In genomic region chr17:39950871-39951348, GRCh38 we compare ENCODE assay signal across 22 cellular contexts. TPM values are rescaled to one million over a fixed set of nuclear protein-coding genes. Genes with fewer than 3 reads are reported as not detected.
DNase-seq lines count a peak whose midpoint lies in the region; ATAC-seq, FAIRE-seq and TF ChIP-seq lines count a peak whose summit lies in the region.
"Had no signal": no experiment of that assay in that cellular context is flagged by ENCODE, and none has a peak within 500 bp of the region (broad histone marks: within the 10 kb centered on the region; RNA-seq: fewer than 3 reads in every experiment).

No MANE protein-coding gene starts in this region.

- no peak overlapping the region for H3K4me3 Mint-ChIP-seq in activated naive CD4-positive, alpha-beta T cell treated with anti-CD3 and anti-CD28 coated beads, Interleukin-2, amount 50 U/mL, for 24 hours
- H3K4me3 Mint-ChIP-seq: activated CD8-positive, alpha-beta memory T cell treated with anti-CD3 and anti-CD28 coated beads, Interleukin-2, amount 10 ng/mL, durations not matched to agents 7 days and 5 days had no signal

- WGBS in pancreas, 2 donors: 36 to 37% methylated on average over 5 of the region's 5 CpGs

- H3K9me3 Mint-ChIP-seq in activated naive CD4-positive, alpha-beta T cell treated with anti-CD3 and anti-CD28 coated beads, Interleukin-2, amount 50 U/mL, for 24 hours: no peaks in the 10 kb centered on the region
- H3K9me3 Mint-ChIP-seq: CD8-positive, alpha-beta T cell; dendritic cell treated with granulocyte-macrophage colony-stimulating factor and Interleukin-4, amounts not matched to agents 40 ng/mL and 50 ng/mL, for 4 days had no signal

- H3K36me3 Mint-ChIP-seq in activated naive CD4-positive, alpha-beta T cell treated with anti-CD3 and anti-CD28 coated beads, Interleukin-2, amount 50 U/mL, for 24 hours: no peaks in the 10 kb centered on the region
- H3K36me3 Mint-ChIP-seq: activated CD8-positive, alpha-beta memory T cell treated with anti-CD3 and anti-CD28 coated beads, Interleukin-2, amount 10 ng/mL, durations not matched to agents 7 days and 5 days; CD8-positive, alpha-beta T cell had no signal

- H3K9me3 ChIP-seq in pancreas: no peaks in the 10 kb centered on the region
- H3K9me3 ChIP-seq: prostate gland, stomach had no signal

- H3K27me3 ChIP-seq in pancreas: no peaks in the 10 kb centered on the region
- H3K27me3 ChIP-seq: hepatocyte, stomach had no signal

- H3K27me3 Mint-ChIP-seq in activated naive CD4-positive, alpha-beta T cell treated with anti-CD3 and anti-CD28 coated beads, Interleukin-2, amount 50 U/mL, for 24 hours: no peaks in the 10 kb centered on the region

- intact Hi-C loops in pancreas (cut with DNase I): no loop called here

- peaks cover 28% of the 10 kb centered on the region for H3K4me1 Mint-ChIP-seq in activated naive CD4-positive, alpha-beta T cell treated with anti-CD3 and anti-CD28 coated beads, Interleukin-2, amount 50 U/mL, for 24 hours

- ATAC-seq in pancreas (no peak), GM21515 (IDR thresholded peaks at IDR 0.05; ENCODE audit: unreplicated experiment) (no peak)
- ATAC-seq: activated CD8-positive, alpha-beta memory T cell treated with anti-CD3 and anti-CD28 coated beads, Interleukin-2, amount 10 ng/mL, durations not matched to agents 7 days and 5 days; CD8-positive, alpha-beta T cell had no signal

- H3K27ac Mint-ChIP-seq in activated naive CD4-positive, alpha-beta T cell treated with anti-CD3 and anti-CD28 coated beads, Interleukin-2, amount 50 U/mL, for 24 hours: peak overlapping the region; percentile 18
- H3K27ac Mint-ChIP-seq: activated CD8-positive, alpha-beta memory T cell treated with anti-CD3 and anti-CD28 coated beads, Interleukin-2, amount 10 ng/mL, durations not matched to agents 7 days and 5 days; dendritic cell treated with granulocyte-macrophage colony-stimulating factor and Interleukin-4, amounts not matched to agents 40 ng/mL and 50 ng/mL, for 4 days had no signal

- no peaks in the 10 kb centered on the region for H3K36me3 ChIP-seq in pancreas
- H3K36me3 ChIP-seq: prostate gland, stomach had no signal

- no peak for TF ChIP-seq CTCF in fibroblast of villous mesenchyme (IDR thresholded peaks at IDR 0.05; ENCODE audit: insufficient read depth, low read depth, low read length)
- TF ChIP-seq CTCF in pancreas (IDR thresholded peaks at IDR 0.05): no peak

- no peak for DNase-seq in activated naive CD4-positive, alpha-beta T cell treated with Interleukin-2 at 50 U/mL for 16 hours
- DNase-seq in fibroblast of villous mesenchyme (ENCODE audit: low read depth): peak; percentile 32
- peak in 4 of 6 donors; percentile 26 to 54 (median 34) for DNase-seq in pancreas
- DNase-seq in 8988T: no peak
- DNase-seq: activated CD4-positive, alpha-beta T cell treated with anti-CD3 and anti-CD28 coated beads for 1 hour; activated CD8-positive, alpha-beta memory T cell treated with anti-CD3 and anti-CD28 coated beads, Interleukin-2, amount 10 ng/mL, durations not matched to agents 7 days and 5 days; CD8-positive, alpha-beta T cell; EL; erythroblast; Karpas-422; kidney glomerular epithelial cell; NCI-H1417 treated with DMSO at 0.1 percent for 48 hours; NCI-H446; stomach had no signal

- no peak overlapping the region for H3K4me3 ChIP-seq in fibroblast of villous mesenchyme (ENCODE audit: low read depth, low read length)
- no peak overlapping the region for H3K4me3 ChIP-seq in pancreas
- H3K4me3 ChIP-seq: hepatocyte, prostate gland, stomach had no signal

- FAIRE-seq in pancreas (lab: Jason Lieb, UNC): no peak
- FAIRE-seq: astrocyte had no signal

- peaks cover 0 to 6% (median 3%) of the 10 kb centered on the region in 3 donors for H3K4me1 ChIP-seq in pancreas
- H3K4me1 ChIP-seq: prostate gland had no signal

- no peak overlapping the region for H3K27ac ChIP-seq in pancreas
- H3K27ac ChIP-seq: hepatocyte, prostate gland, stomach had no signal

RNA-seq across cellular contexts. Expression of gene GSDMA, which starts 11.9 kb away (rescaled TPM):
- total RNA-seq in fibroblast of villous mesenchyme (under 0.01 TPM in 1 of 2 replicates, not detected in the other), pancreas (under 1 TPM in 2 of 6 donors, not detected in 4; 0.09 to 0.73 TPM)
- polyA plus RNA-seq in pancreas: not detected
- total RNA-seq: A673; activated CD8-positive, alpha-beta memory T cell treated with anti-CD3 and anti-CD28 coated beads, Interleukin-2, amount 10 ng/mL, durations not matched to agents 7 days and 5 days; astrocyte; hepatocyte; stomach had no signal

RNA-seq across cellular contexts. Expression of gene LRRC3C, which starts 23.4 kb away (rescaled TPM):
- total RNA-seq in fibroblast of villous mesenchyme (not detected in 2 replicates), pancreas (not detected)
- not detected for polyA plus RNA-seq in pancreas
- total RNA-seq: A673; activated CD8-positive, alpha-beta memory T cell treated with anti-CD3 and anti-CD28 coated beads, Interleukin-2, amount 10 ng/mL, durations not matched to agents 7 days and 5 days; astrocyte; CD8-positive, alpha-beta T cell; prostate gland; stomach; urinary bladder had no signal
- polyA plus RNA-seq: hepatocyte, stomach, urinary bladder had no signal

RNA-seq across cellular contexts. Expression of gene ORMDL3, which starts 23.5 kb away (rescaled TPM):
- total RNA-seq in fibroblast of villous mesenchyme: 51.5 and 61.7 TPM in 2 replicates
- total RNA-seq in pancreas: 10 to 100 TPM; 45.0 to 78.1 (median 61.6) TPM
- polyA plus RNA-seq in pancreas: 10 to 100 TPM; 36.4 to 44.0 TPM

RNA-seq across cellular contexts. Expression of gene PSMD3, which starts 29.7 kb away (rescaled TPM):
- total RNA-seq in fibroblast of villous mesenchyme (118 and 120 TPM in 2 replicates), pancreas (10 to 100 TPM; 34.2 to 43.5 (median 39.5) TPM)
- 10 to 100 TPM; 32.0 to 41.7 TPM for polyA plus RNA-seq in pancreas

RNA-seq across cellular contexts. Expression of gene GSDMB, which starts 32.5 kb away (rescaled TPM):
- 5.2 and 5.8 TPM in 2 replicates for total RNA-seq in fibroblast of villous mesenchyme
- total RNA-seq in pancreas: 1 to 10 TPM; 2.5 to 9.9 (median 6.6) TPM
- 10 to 100 TPM; 16.9 to 23.6 TPM for polyA plus RNA-seq in pancreas

Comparison
In these comparisons a context has a peak if more than half of its experiments do, and no peak if none do; other contexts are left out.
1. DNase-seq: peak in fibroblast of villous mesenchyme (single experiment) and pancreas (4 of 6); none in activated naive CD4-positive, alpha-beta T cell treated with Interleukin-2 at 50 U/mL for 16 hours (single experiment) and 8988T (single experiment).